Comparison of ENCODE assay signal across 26 cellular contexts in the genomic region with DNA sequence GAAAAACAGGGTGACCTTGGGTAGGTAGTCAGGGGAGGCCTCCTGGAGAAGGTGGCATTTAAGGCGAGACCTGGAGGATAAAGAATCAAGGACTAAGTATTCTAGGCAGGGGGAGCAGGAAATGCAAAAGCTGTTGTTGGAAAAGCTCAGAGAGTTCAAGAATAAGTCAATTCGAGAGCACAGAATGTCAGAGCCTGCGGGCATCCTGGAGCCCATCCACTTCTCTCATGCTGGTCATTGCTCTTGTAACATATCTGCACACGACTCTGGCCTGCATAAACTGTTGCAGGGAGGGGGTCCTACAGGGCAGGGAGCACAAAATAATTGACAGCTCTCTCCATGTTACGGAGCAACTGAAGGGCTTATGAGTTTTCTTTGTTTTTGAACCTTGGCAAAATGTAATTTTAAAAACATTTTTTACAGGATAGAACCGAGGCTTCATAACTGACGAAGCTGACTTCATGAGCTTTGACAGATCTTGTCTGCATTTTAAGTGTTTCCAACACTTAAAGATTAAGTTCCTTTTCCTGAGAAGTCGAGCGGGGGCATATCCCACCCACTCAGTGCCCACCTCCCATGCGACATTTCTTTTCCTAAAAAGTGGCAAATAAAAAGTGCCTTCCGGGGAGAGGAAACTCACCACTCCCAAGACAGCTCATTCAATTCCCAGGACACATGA. TPM values are rescaled to one million over a fixed set of nuclear protein-coding genes. Genes with fewer than 3 reads are reported as not detected.
DNase-seq lines count a peak whose midpoint lies in the region; ATAC-seq and TF ChIP-seq lines count a peak whose summit lies in the region.
"Had no signal": no experiment of that assay in that cellular context is flagged by ENCODE, and none has a peak within 500 bp of the region (broad histone marks: within the 10 kb centered on the region; RNA-seq: fewer than 3 reads in every experiment).

No MANE protein-coding gene starts in this region.

- H3K9me3 Mint-ChIP-seq in neural progenitor cell, result no peaks in the 10 kb centered on the region
- H3K9me3 Mint-ChIP-seq: CD8-positive, alpha-beta memory T cell; HFFc6; IgD-negative memory B cell had no signal

- H3K4me1 ChIP-seq in heart left ventricle (peaks cover 2 to 57% (median 20%) of the 10 kb centered on the region in 12 donors), neural progenitor cell (no peaks in the 10 kb centered on the region), uterus (no peaks in the 10 kb centered on the region)
- H3K4me1 ChIP-seq: BE2C, SJSA1 had no signal

- H4K20me1 ChIP-seq in neural progenitor cell (ENCODE audit: low read depth), result no peaks in the 10 kb centered on the region

- WGBS in heart left ventricle, 4 donors, result 51 to 68% (median 55%) methylated on average over 11 of the region's 11 CpGs

- H3K36me3 Mint-ChIP-seq in neural progenitor cell, result no peaks in the 10 kb centered on the region
- H3K36me3 Mint-ChIP-seq: CD8-positive, alpha-beta memory T cell; IgD-negative memory B cell had no signal

- H3K4me2 ChIP-seq in neural progenitor cell, result no peak overlapping the region
- H3K4me2 ChIP-seq: PC-9 had no signal

- H3K9ac ChIP-seq in neural progenitor cell, result no peak overlapping the region

- intact Hi-C loops in heart left ventricle (cut with DNase I) (loop anchor here in 1 of 10 donors (5.0 kb wide), 1 partner anchor 47 kb away; no protein-coding TSS in a partner anchor), Right ventricle myocardium superior (cut with DNase I) (no loop called here), uterus (cut with DNase I; ENCODE audit: low total_unique reads) (no loop called here)

- H2AFZ ChIP-seq in neural progenitor cell (replicated peaks), result no peak overlapping the region
- H2AFZ ChIP-seq: PC-9 had no signal

- peaks cover 8% of the 10 kb centered on the region for H3K27me3 Mint-ChIP-seq in neural progenitor cell (ENCODE audit: insufficient read depth, low read depth)

- peak overlapping the region; percentile 44 for H3K27ac Mint-ChIP-seq in neural progenitor cell
- H3K27ac Mint-ChIP-seq: CD8-positive, alpha-beta memory T cell; HFFc6 had no signal

- DNase-seq in heart left ventricle (no peak), Right ventricle myocardium superior (no peak), EL (peak; percentile 12), coronary artery (ENCODE audit: low spot score) (peak; percentile 64), neural progenitor cell (ENCODE audit: low spot score) (no peak), uterus (no peak), HEK293T (ENCODE audit: extremely low spot score) (no peak), GM19240 (ENCODE audit: insufficient read length, low spot score) (no peak)
- DNase-seq: 8988T; BE2C; CD8-positive, alpha-beta memory T cell; DMS79 treated with DMSO at 0.1 percent for 48 hours; GDM1; HFFc6; Kasumi-1; MM.1S; NCI-H1092 treated with DMSO at 0.1 percent for 48 hours; NCI-H146; NCI-H2029 treated with DMSO at 0.1 percent for 48 hours; NCI-H2171; NCI-H526; PC-9 had no signal

- no peaks in the 10 kb centered on the region for H3K9me3 ChIP-seq in heart left ventricle
- H3K9me3 ChIP-seq in neural progenitor cell (ENCODE audit: low read depth), result no peaks in the 10 kb centered on the region
- H3K9me3 ChIP-seq in uterus, result no peaks in the 10 kb centered on the region
- H3K9me3 ChIP-seq: BE2C, SJSA1 had no signal

- TF ChIP-seq POLR2A in heart left ventricle (IDR thresholded peaks at IDR 0.05) (no peak), uterus (IDR thresholded peaks at IDR 0.05) (no peak)

- CTCF ChIA-PET in HEK293T (lab: Yijun Ruan, JAX), result no interaction called here

- no peak for TF ChIP-seq CTCF in heart left ventricle (IDR thresholded peaks at IDR 0.05)
- no peak for TF ChIP-seq CTCF in coronary artery (IDR thresholded peaks at IDR 0.05)
- no peak for TF ChIP-seq CTCF in neural progenitor cell (IDR thresholded peaks at IDR 0.05)
- no peak for TF ChIP-seq CTCF in uterus (IDR thresholded peaks at IDR 0.05)

- H3K36me3 ChIP-seq in heart left ventricle, result peaks cover 0 to 33% (median 0%) of the 10 kb centered on the region in 9 donors
- no peaks in the 10 kb centered on the region for H3K36me3 ChIP-seq in neural progenitor cell
- no peaks in the 10 kb centered on the region for H3K36me3 ChIP-seq in uterus
- H3K36me3 ChIP-seq: BE2C, SJSA1 had no signal

- no peaks in the 10 kb centered on the region for H3F3A ChIP-seq in neural progenitor cell (ENCODE audit: low read depth)

- no peak overlapping the region for H3K4me3 Mint-ChIP-seq in neural progenitor cell
- H3K4me3 Mint-ChIP-seq: CD8-positive, alpha-beta memory T cell; HFFc6 had no signal

- no peaks in the 10 kb centered on the region for H3K79me2 ChIP-seq in neural progenitor cell (ENCODE audit: low read depth)

- no peaks in the 10 kb centered on the region for H3K4me1 Mint-ChIP-seq in neural progenitor cell

- H3K27me3 ChIP-seq in heart left ventricle, result no peaks in the 10 kb centered on the region
- H3K27me3 ChIP-seq in neural progenitor cell, result no peaks in the 10 kb centered on the region
- H3K27me3 ChIP-seq in uterus, result no peaks in the 10 kb centered on the region
- H3K27me3 ChIP-seq: BE2C, SJSA1 had no signal

- H3K27ac ChIP-seq in heart left ventricle (peak overlapping the region in 7 of 12 donors; percentile 14 to 87 (median 32)), coronary artery (peak overlapping the region in 1 of 2 donors; percentile 78), neural progenitor cell (no peak overlapping the region), uterus (no peak overlapping the region)
- H3K27ac ChIP-seq: PC-9, SJSA1 had no signal

- POLR2A ChIA-PET in HEK293T (lab: Yijun Ruan, JAX), result no interaction called here

- H3K4me3 ChIP-seq in heart left ventricle, result no peak overlapping the region
- peak overlapping the region; percentile 49 for H3K4me3 ChIP-seq in coronary artery
- H3K4me3 ChIP-seq in neural progenitor cell, result no peak overlapping the region
- H3K4me3 ChIP-seq in uterus, result no peak overlapping the region
- H3K4me3 ChIP-seq: PC-9, SJSA1 had no signal

- ATAC-seq in heart left ventricle (no peak), Right ventricle myocardium superior (ENCODE audit: poor library complexity) (no peak)

TF ChIP-seq in HEK293T, 16 proteins besides CTCF, POLR2A, EP300 and RAD21:
- TF ChIP-seq BHLHE40 (IDR thresholded peaks at IDR 0.05; ENCODE audit: borderline replicate concordance), result no peak
TF ChIP-seq in HEK293T: peak in this region for 0.

RNA-seq across cellular contexts. Expression of gene PLA2G5, which starts 4.2 kb away (rescaled TPM):
- total RNA-seq in heart left ventricle (10 to 100 TPM; 31.9 to 80.3 (median 43.9) TPM), Right ventricle myocardium superior (56.7 TPM), neural progenitor cell (ENCODE audit: low replicate concordance) (not detected in 2 replicates), uterus (1 to 10 TPM in 1 of 4 donors, not detected in 3; 3.1 TPM)
- polyA plus RNA-seq in heart left ventricle, result 100 to 1,000 TPM in 1 of 2 donors, 10 to 100 TPM in 1; 25.6 to 102 TPM
- total RNA-seq: CD8-positive, alpha-beta memory T cell; H4; HFFc6; PC-9; SJSA1 had no signal
- polyA plus RNA-seq: AG04450; CD8-positive, alpha-beta memory T cell; IgD-negative memory B cell had no signal

RNA-seq across cellular contexts. Expression of gene PLA2G2D, which starts 45.2 kb away (rescaled TPM):
- total RNA-seq in heart left ventricle (1 to 10 TPM in 1 of 9 donors, under 1 TPM in 1, not detected in 7; 0.85 to 5.4 TPM), Right ventricle myocardium superior (not detected), neural progenitor cell (ENCODE audit: low replicate concordance) (not detected in 2 replicates), uterus (not detected)
- not detected for polyA plus RNA-seq in heart left ventricle
- total RNA-seq: CD8-positive, alpha-beta memory T cell; H4; HFFc6; PC-9; SJSA1 had no signal
- polyA plus RNA-seq: AG04450; CD8-positive, alpha-beta memory T cell had no signal

Comparison
In these comparisons a context has a peak if more than half of its experiments do, and no peak if none do; other contexts are left out.
1. DNase-seq: peak in EL (single experiment) and coronary artery (single experiment); none in heart left ventricle (0 of 5), Right ventricle myocardium superior (single experiment), neural progenitor cell (single experiment), uterus (0 of 2), HEK293T (single experiment) and GM19240 (single experiment).
2. H3K27ac ChIP-seq: peak in heart left ventricle (7 of 12); none in neural progenitor cell (single experiment) and uterus (0 of 2).
3. RNA of gene PLA2G5, which starts 4.2 kb away (total RNA-seq): 56.7 TPM in Right ventricle myocardium superior (single experiment) and 31.9 to 80.3 TPM in heart left ventricle; not detected in neural progenitor cell and 3.1 TPM in uterus; every median in the first group is over 4 times any median in the second.